8 cellular contexts compared by ENCODE assay signal in the genomic region with DNA sequence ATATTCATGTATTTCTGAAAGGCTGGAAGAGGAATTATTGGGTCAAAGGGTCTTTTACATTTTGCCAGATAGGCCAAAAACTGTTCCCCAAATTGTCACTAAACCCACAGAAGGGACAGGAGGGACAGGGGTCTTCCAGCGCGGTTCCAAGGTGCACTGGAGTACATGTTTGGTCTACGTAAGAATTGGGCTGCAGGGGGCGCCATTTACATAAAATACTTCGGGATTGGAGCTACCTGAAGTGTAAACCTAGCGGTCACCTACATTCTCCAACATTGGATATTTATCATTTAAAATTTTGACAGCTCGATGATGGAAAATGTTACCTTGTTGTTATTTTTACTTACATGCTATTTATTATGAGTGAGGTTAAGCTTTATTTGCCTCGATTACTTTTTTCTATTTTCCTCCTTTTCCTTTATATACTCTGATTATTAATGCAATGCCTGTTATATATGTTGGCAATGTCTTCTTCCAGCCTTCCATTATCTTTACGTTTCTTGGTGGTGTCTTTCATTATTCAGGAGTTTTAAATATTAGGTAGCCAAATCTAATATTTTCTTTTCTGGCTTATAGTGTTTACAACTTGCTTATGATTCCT. TPM values are rescaled to one million over a fixed set of nuclear protein-coding genes. Genes with fewer than 3 reads are reported as not detected.
DNase-seq lines count a peak whose midpoint lies in the region; ATAC-seq and TF ChIP-seq lines count a peak whose summit lies in the region.

No MANE protein-coding gene starts in this region.

- no peaks in the 10 kb centered on the region for H3K36me3 Mint-ChIP-seq in activated CD4-positive, alpha-beta T cell treated with anti-CD3 and anti-CD28 coated beads for 36 hours (ENCODE audit: low read depth)

- DNase-seq in activated CD4-positive, alpha-beta T cell treated with anti-CD3 and anti-CD28 coated beads for 4 hours, result peak; percentile 22 to 33
- no peak for DNase-seq in activated CD4-positive, alpha-beta T cell treated with anti-CD3 and anti-CD28 coated beads for 36 hours
- peak; percentile 51 for DNase-seq in activated CD8-positive, alpha-beta memory T cell treated with anti-CD3 and anti-CD28 coated beads, Interleukin-2, amount 50 U/mL, for 4 hours
- DNase-seq in NCI-H2081 (lab: John Stamatoyannopoulos, UW) (no peak), MV-4-11 (lab: John Stamatoyannopoulos, UW) (no peak)

- CTCF ChIA-PET in activated CD4-positive, alpha-beta T cell treated with anti-CD3 and anti-CD28 coated beads for 36 hours (lab: Charles Lee), result no interaction called here

- no peak overlapping the region for H2AFZ ChIP-seq in parathyroid adenoma

- peak; percentile 52 for TF ChIP-seq CTCF in parathyroid adenoma (IDR thresholded peaks at IDR 0.05)

- peaks cover 22% of the 10 kb centered on the region for H3K27me3 Mint-ChIP-seq in activated CD4-positive, alpha-beta T cell treated with anti-CD3 and anti-CD28 coated beads for 36 hours

- no peaks in the 10 kb centered on the region for H3K79me2 ChIP-seq in parathyroid adenoma

- POLR2A ChIA-PET in activated CD4-positive, alpha-beta T cell treated with anti-CD3 and anti-CD28 coated beads for 36 hours (lab: Charles Lee), result no interaction called here

- no peak overlapping the region for H3K4me3 ChIP-seq in parathyroid adenoma (ENCODE audit: low read depth, low read length)

- H3K9ac ChIP-seq in parathyroid adenoma, result no peak overlapping the region

- no peak for ATAC-seq in activated CD4-positive, alpha-beta T cell treated with anti-CD3 and anti-CD28 coated beads for 36 hours
- ATAC-seq in HG03354 (IDR thresholded peaks at IDR 0.05; ENCODE audit: poor library complexity, severe bottlenecking, unreplicated experiment), result peak; percentile 76
- ATAC-seq in GM18861 (IDR thresholded peaks at IDR 0.05; ENCODE audit: unreplicated experiment), result no peak

- H3K4me3 Mint-ChIP-seq in activated CD4-positive, alpha-beta T cell treated with anti-CD3 and anti-CD28 coated beads for 36 hours, result no peak overlapping the region

- no peak overlapping the region for H3K27ac ChIP-seq in parathyroid adenoma

- H3K36me3 ChIP-seq in parathyroid adenoma (ENCODE audit: control insufficient read depth, insufficient read depth, low read length), result no peaks in the 10 kb centered on the region

- no peaks in the 10 kb centered on the region for H3K9me3 ChIP-seq in parathyroid adenoma (ENCODE audit: control insufficient read depth, low read length)

- H3K27me3 ChIP-seq in parathyroid adenoma (ENCODE audit: control insufficient read depth, insufficient read depth, low read length), result no peaks in the 10 kb centered on the region

- intact Hi-C loops in activated CD4-positive, alpha-beta T cell treated with anti-CD3 and anti-CD28 coated beads for 36 hours (cut with DNase I, micrococcal nuclease), result no loop called here

- H3K4me1 ChIP-seq in parathyroid adenoma, result no peaks in the 10 kb centered on the region

- H3K4me1 Mint-ChIP-seq in activated CD4-positive, alpha-beta T cell treated with anti-CD3 and anti-CD28 coated beads for 36 hours, result no peaks in the 10 kb centered on the region

- no peak overlapping the region for H3K4me2 ChIP-seq in parathyroid adenoma (ENCODE audit: low read length)

- no peaks in the 10 kb centered on the region for H3K9me3 Mint-ChIP-seq in activated CD4-positive, alpha-beta T cell treated with anti-CD3 and anti-CD28 coated beads for 36 hours (ENCODE audit: low read depth)

- no peak overlapping the region for H3K27ac Mint-ChIP-seq in activated CD4-positive, alpha-beta T cell treated with anti-CD3 and anti-CD28 coated beads for 36 hours

RNA-seq across cellular contexts. Expression of gene RAB6C, which starts 43.0 kb away (rescaled TPM):
- total RNA-seq in activated CD4-positive, alpha-beta T cell treated with anti-CD3 and anti-CD28 coated beads for 36 hours, result not detected

Comparison
In these comparisons a context has a peak if more than half of its experiments do, and no peak if none do; other contexts are left out.
1. DNase-seq: peak in activated CD4-positive, alpha-beta T cell treated with anti-CD3 and anti-CD28 coated beads for 4 hours (2 of 2) and activated CD8-positive, alpha-beta memory T cell treated with anti-CD3 and anti-CD28 coated beads, Interleukin-2, amount 50 U/mL, for 4 hours (single experiment); none in activated CD4-positive, alpha-beta T cell treated with anti-CD3 and anti-CD28 coated beads for 36 hours (single experiment), NCI-H2081 (0 of 2) and MV-4-11 (single experiment).